In the genomic region with DNA sequence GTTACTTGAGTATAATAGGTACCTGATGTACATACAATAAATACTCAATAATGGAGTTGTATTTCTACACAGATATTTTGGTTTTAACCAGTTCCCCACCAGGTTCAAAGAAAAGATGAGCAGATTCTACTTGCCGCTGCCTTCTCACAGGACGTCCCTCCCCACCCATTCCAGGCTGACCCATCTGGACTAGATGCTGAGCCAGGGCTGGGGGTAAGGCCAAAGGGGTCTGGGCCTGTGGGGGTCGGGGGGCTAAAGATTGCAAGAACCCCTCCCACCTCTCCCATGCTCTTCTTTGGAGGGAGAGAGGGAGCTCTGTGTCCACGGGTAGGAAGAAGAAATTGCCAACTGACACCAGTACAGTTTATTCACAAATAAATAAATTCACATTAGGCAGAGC, we compare ENCODE assay signal across 11 cellular contexts. TPM values are rescaled to one million over a fixed set of nuclear protein-coding genes. Genes with fewer than 3 reads are reported as not detected.
DNase-seq lines count a peak whose midpoint lies in the region; ATAC-seq, FAIRE-seq and TF ChIP-seq lines count a peak whose summit lies in the region.
"Had no signal": no experiment of that assay in that cellular context is flagged by ENCODE, and none has a peak within 500 bp of the region (broad histone marks: within the 10 kb centered on the region; RNA-seq: fewer than 3 reads in every experiment).

No MANE protein-coding gene starts in this region.

- H3K4me1 Mint-ChIP-seq in central memory CD8-positive, alpha-beta T cell = no peaks in the 10 kb centered on the region

- no peak for TF ChIP-seq CTCF in C4-2B (conservative IDR thresholded peaks at IDR 0.05)
- TF ChIP-seq CTCF in LNCaP clone FGC (IDR thresholded peaks at IDR 0.05; ENCODE audit: control insufficient read depth, extremely low read depth, insufficient read depth) = no peak
- no peak for TF ChIP-seq CTCF in neural cell (IDR thresholded peaks at IDR 0.05; ENCODE audit: poor library complexity, severe bottlenecking)

- H3K36me3 Mint-ChIP-seq in central memory CD8-positive, alpha-beta T cell (ENCODE audit: insufficient read depth) = peaks cover 4% of the 10 kb centered on the region

- TF ChIP-seq RAD21 in neural cell (conservative IDR thresholded peaks at IDR 0.05) = no peak

- no peaks in the 10 kb centered on the region for H3K9me3 ChIP-seq in neural cell (ENCODE audit: low read length)

- H3K36me3 ChIP-seq in neural cell (ENCODE audit: insufficient read depth, low read length) = no peaks in the 10 kb centered on the region

- H3K4me3 Mint-ChIP-seq in central memory CD8-positive, alpha-beta T cell = peak overlapping the region; percentile 78

- peak overlapping the region; percentile 67 for H3K27ac Mint-ChIP-seq in central memory CD8-positive, alpha-beta T cell (ENCODE audit: low read depth)

- H3K27me3 Mint-ChIP-seq in central memory CD8-positive, alpha-beta T cell = peaks cover 5% of the 10 kb centered on the region

- no peak for TF ChIP-seq EP300 in neural cell (conservative IDR thresholded peaks at IDR 0.05; ENCODE audit: poor library complexity, severe bottlenecking)

- no peak overlapping the region for H2AFZ ChIP-seq in neural cell (ENCODE audit: low read depth, low read length)

- peaks cover 42% of the 10 kb centered on the region for H3K27me3 ChIP-seq in neural cell (ENCODE audit: insufficient read depth, low read depth, low read length)

- H3K79me2 ChIP-seq in neural cell (replicated peaks; ENCODE audit: insufficient read depth, low read length) = no peaks in the 10 kb centered on the region

- H3K27ac ChIP-seq in C4-2B (peak overlapping the region; percentile 85), neural cell (ENCODE audit: low read length) (no peak overlapping the region)

- no peak for FAIRE-seq in urothelium cell line (lab: Jason Lieb, UNC)
- FAIRE-seq: D721Med, islet of Langerhans had no signal

- no peaks in the 10 kb centered on the region for H3K9me2 ChIP-seq in neural cell (ENCODE audit: insufficient read depth, low read length)

- no peak overlapping the region for H3K4me2 ChIP-seq in neural cell (ENCODE audit: low read length)

- no peak for ATAC-seq in central memory CD8-positive, alpha-beta T cell (replicated peaks; ENCODE audit: extremely low read depth, poor library complexity, severe bottlenecking)
- no peak for ATAC-seq in HG02759 (IDR thresholded peaks at IDR 0.05; ENCODE audit: unreplicated experiment)
- no peak for ATAC-seq in GM18867 (IDR thresholded peaks at IDR 0.05; ENCODE audit: unreplicated experiment)

- no peaks in the 10 kb centered on the region for H3F3A ChIP-seq in neural cell (ENCODE audit: insufficient read depth, low read length, poor library complexity, severe bottlenecking)

- H3K4me3 ChIP-seq in LNCaP clone FGC (ENCODE audit: low read depth, low read length) (peak overlapping the region; percentile 68), neural cell (ENCODE audit: low read length) (peak overlapping the region; percentile 69)

- no peak overlapping the region for H3K9ac ChIP-seq in neural cell (ENCODE audit: low read length)

- H4K20me1 ChIP-seq in neural cell (ENCODE audit: insufficient read depth) = no peaks in the 10 kb centered on the region

- no peak for DNase-seq in LNCaP clone FGC (ENCODE audit: low read depth)
- DNase-seq in central memory CD8-positive, alpha-beta T cell (ENCODE audit: low spot score in 2 of 2) = no peak
- DNase-seq in urothelium cell line (ENCODE audit: low spot score) = no peak
- no peak for DNase-seq in D341Med (ENCODE audit: low spot score)
- DNase-seq: NCI-H524 treated with DMSO at 0.1 percent for 48 hours had no signal

- H3K9me3 Mint-ChIP-seq in central memory CD8-positive, alpha-beta T cell = no peaks in the 10 kb centered on the region

TF ChIP-seq in neural cell, 6 proteins besides CTCF, POLR2A, EP300 and RAD21:
- TF ChIP-seq POLR2AphosphoS5 (IDR thresholded peaks at IDR 0.05) = no peak
- TF ChIP-seq EZH2 (IDR thresholded peaks at IDR 0.05; ENCODE audit: borderline replicate concordance, insufficient read depth, low read length, poor library complexity, severe bottlenecking) = no peak
- TF ChIP-seq TAF1 (IDR thresholded peaks at IDR 0.05; ENCODE audit: low read depth) = no peak
- no peak for TF ChIP-seq MXI1 (conservative IDR thresholded peaks at IDR 0.05; ENCODE audit: poor library complexity, severe bottlenecking)
- TF ChIP-seq REST (IDR thresholded peaks at IDR 0.05; ENCODE audit: borderline replicate concordance) = no peak
- no peak for TF ChIP-seq SMC3 (conservative IDR thresholded peaks at IDR 0.05; ENCODE audit: poor library complexity)

RNA-seq across cellular contexts. Expression of gene MESP1, which starts 1.5 kb away (rescaled TPM):
- 4.8 and 5.5 TPM in 2 replicates for polyA plus RNA-seq in neural cell
- 1.7 and 2.0 TPM in 2 replicates for polyA minus RNA-seq in neural cell

RNA-seq across cellular contexts. Expression of gene MESP2, which starts 26.6 kb away (rescaled TPM):
- polyA plus RNA-seq in neural cell = not detected in 2 replicates
- not detected in 2 replicates for polyA minus RNA-seq in neural cell

RNA-seq across cellular contexts. Expression of gene WDR93, which starts 58.9 kb away (rescaled TPM):
- polyA plus RNA-seq in neural cell = 0.41 TPM in 1 of 2 replicates, not detected in the other
- 0.58 and 0.73 TPM in 2 replicates for polyA minus RNA-seq in neural cell

RNA-seq across cellular contexts. Expression of gene PEX11A, which starts 59.0 kb away (rescaled TPM):
- polyA plus RNA-seq in neural cell = 13.6 and 18.1 TPM in 2 replicates
- polyA minus RNA-seq in neural cell = 9.0 and 13.1 TPM in 2 replicates
